Comparison of ENCODE assay signal across 1 cellular context in genomic region chr3:129316121-129317013, GRCh38.
TF ChIP-seq lines count a peak whose summit lies in the region.

No MANE protein-coding gene starts in this region.

TF ChIP-seq in K562, 482 proteins besides CTCF, POLR2A, EP300 and RAD21 (continued from another document):
- no peak; the same call in 1 of the 2 replicates for TF ChIP-seq AFF4 (CRISPR knock-in tag; IDR thresholded peaks at IDR 0.05)
- peak; percentile 91 for TF ChIP-seq PML (IDR thresholded peaks at IDR 0.05; ENCODE audit: low read length)
- TF ChIP-seq TAF7 (tag; IDR thresholded peaks at IDR 0.05): 0 out of 2 replicates have a peak, but pooled peaks have one; percentile 19
- TF ChIP-seq SMAD4 (CRISPR knock-in tag; conservative IDR thresholded peaks at IDR 0.05): peak; percentile 59
- no peak for TF ChIP-seq RBM34 (IDR thresholded peaks at IDR 0.05; ENCODE audit: borderline replicate concordance, insufficient read depth, low read length)
- TF ChIP-seq ZNF395 (CRISPR knock-in tag; IDR thresholded peaks at IDR 0.05): 0 out of 2 replicates have a peak, but pooled peaks have one; percentile 39
- TF ChIP-seq CHD2 (IDR thresholded peaks at IDR 0.05; ENCODE audit: low read depth, low read length): peak; percentile 87
- TF ChIP-seq NRF1 (conservative IDR thresholded peaks at IDR 0.05 in 1 of 2, IDR thresholded peaks at IDR 0.05 in 1 of 2): peak; percentile 77
- peak; percentile 47 for TF ChIP-seq TAF9B (IDR thresholded peaks at IDR 0.05; ENCODE audit: partially characterized antibody)
- peak; percentile 90 for TF ChIP-seq POLR2B (IDR thresholded peaks at IDR 0.05; ENCODE audit: low read depth, partially characterized antibody)
- no peak for TF ChIP-seq PHB (CRISPR knock-in tag; IDR thresholded peaks at IDR 0.05)
- no peak for TF ChIP-seq HLTF (IDR thresholded peaks at IDR 0.05)
- no peak for TF ChIP-seq GMEB1 (CRISPR knock-in tag; IDR thresholded peaks at IDR 0.05)
- TF ChIP-seq HMGXB4 (CRISPR knock-in tag; IDR thresholded peaks at IDR 0.05): 0 out of 2 replicates have a peak, but pooled peaks have one; percentile 15
- TF ChIP-seq ZKSCAN3 (CRISPR knock-in tag; IDR thresholded peaks at IDR 0.05): no peak
- TF ChIP-seq EP400 (IDR thresholded peaks at IDR 0.05): peak; percentile 54
- TF ChIP-seq SMAD1 (IDR thresholded peaks at IDR 0.05; ENCODE audit: low read depth, low read length, partially characterized antibody): peak; percentile 91
- TF ChIP-seq THRAP3 (IDR thresholded peaks at IDR 0.05; ENCODE audit: borderline replicate concordance): no peak
- TF ChIP-seq RBM22 (IDR thresholded peaks at IDR 0.05; ENCODE audit: low read depth, low read length, poor library complexity, severe bottlenecking): peak; percentile 82
- TF ChIP-seq MAFF (IDR thresholded peaks at IDR 0.05; ENCODE audit: low read length): no peak
- TF ChIP-seq STAT6 (CRISPR knock-in tag; IDR thresholded peaks at IDR 0.05): no peak
- TF ChIP-seq HNRNPLL (IDR thresholded peaks at IDR 0.05; ENCODE audit: low read depth, low read length, poor library complexity, severe bottlenecking): peak; percentile 86
- no peak for TF ChIP-seq NFATC3 (IDR thresholded peaks at IDR 0.05)
- peak; percentile 95 for TF ChIP-seq POLR2H (tag; IDR thresholded peaks at IDR 0.05; ENCODE audit: low read depth)
- peak in 1 of 2 experiments; percentile 16; a peak in 1 of 4 replicates for TF ChIP-seq MLLT1 (IDR thresholded peaks at IDR 0.05)
- TF ChIP-seq NFXL1 (CRISPR knock-in tag; IDR thresholded peaks at IDR 0.05): no peak
- TF ChIP-seq ZNF316 (IDR thresholded peaks at IDR 0.05): peak; percentile 65
- peak; percentile 70 for TF ChIP-seq CTCFL (IDR thresholded peaks at IDR 0.05; ENCODE audit: borderline replicate concordance, insufficient read depth, low read depth, low read length, poor library complexity, severe bottlenecking)
- TF ChIP-seq ZBTB49 (CRISPR knock-in tag; IDR thresholded peaks at IDR 0.05; ENCODE audit: borderline replicate concordance): no peak
- no peak for TF ChIP-seq HBP1 (CRISPR knock-in tag; IDR thresholded peaks at IDR 0.05)
- no peak; the same call in 1 of the 2 replicates for TF ChIP-seq CREB3L1 (IDR thresholded peaks at IDR 0.05; ENCODE audit: borderline replicate concordance, low read depth)
- peak; percentile 83 for TF ChIP-seq ETS1 (conservative IDR thresholded peaks at IDR 0.05; ENCODE audit: control insufficient read depth, low read depth, low read length)
- peak; percentile 64 for TF ChIP-seq NFIC (IDR thresholded peaks at IDR 0.05)
- TF ChIP-seq NELFE (IDR thresholded peaks at IDR 0.05; ENCODE audit: insufficient read depth, insufficient read length): peak; percentile 80
- 0 out of 2 replicates have a peak, but pooled peaks have one; percentile 29 for TF ChIP-seq RBM14 (IDR thresholded peaks at IDR 0.05; ENCODE audit: borderline replicate concordance, insufficient read depth, low read depth, low read length)
